ENCODE assay signal across 2 cellular contexts in the genomic region with DNA sequence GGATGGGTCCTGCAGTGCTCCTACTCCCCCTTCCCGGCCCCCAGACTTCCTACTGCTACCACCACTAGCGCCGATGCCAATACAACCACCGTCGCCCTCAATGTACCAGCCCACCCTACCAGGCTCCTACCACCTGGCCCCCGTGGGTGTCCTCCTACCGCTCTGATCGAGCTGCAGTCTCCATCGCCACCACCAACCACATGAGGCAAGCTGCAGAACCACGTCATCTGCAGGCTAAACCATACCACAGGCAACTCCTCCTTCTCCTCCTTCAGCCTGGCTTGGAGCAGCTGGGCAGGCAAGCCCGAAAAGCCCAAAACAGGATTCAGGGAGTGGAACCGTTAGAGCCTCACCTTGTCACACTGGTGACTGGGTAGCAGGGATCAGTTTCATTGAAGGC. TPM values are rescaled to one million over a fixed set of nuclear protein-coding genes. Genes with fewer than 3 reads are reported as not detected.
"Had no signal": no experiment of that assay in that cellular context is flagged by ENCODE, and none has a peak within 500 bp of the region (broad histone marks: within the 10 kb centered on the region; RNA-seq: fewer than 3 reads in every experiment).

No MANE protein-coding gene starts in this region.

RNA-seq across cellular contexts. Expression of gene SPATA31C1, which starts 19.6 kb away (rescaled TPM):
- total RNA-seq: G401, GM12878 had no signal

RNA-seq across cellular contexts. Expression of gene SPATA31E1, which starts 54.7 kb away (rescaled TPM):
- total RNA-seq: G401, GM12878 had no signal
